Comparison of ENCODE assay signal across 1 cellular context in the genomic region with DNA sequence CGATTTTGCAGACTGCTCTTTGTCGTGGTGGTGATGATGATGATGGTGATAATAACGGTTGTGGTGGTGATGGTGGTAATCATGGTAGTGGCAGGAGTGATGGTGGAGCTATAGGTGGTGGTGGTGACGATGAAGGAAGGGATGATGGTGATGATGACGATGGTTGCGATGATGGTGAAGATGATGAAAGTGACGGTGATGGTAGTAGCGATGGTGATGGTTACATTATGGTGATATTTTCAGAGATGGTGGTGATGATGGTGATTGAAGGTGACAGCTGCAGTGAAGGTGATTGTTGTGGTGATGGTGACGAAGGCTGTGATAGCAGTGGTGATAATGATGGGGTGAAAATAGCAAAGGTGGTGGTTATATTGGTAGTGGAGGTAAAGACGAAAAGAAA.
A peak's percentile ranks its signal among the peaks of the same experiment; 100 is the strongest.
TF ChIP-seq lines count a peak whose summit lies in the region.

No MANE protein-coding gene starts in this region.

TF ChIP-seq in K562, 482 proteins besides CTCF, POLR2A, EP300 and RAD21 (continued from another document):
- TF ChIP-seq, protein P1, sequence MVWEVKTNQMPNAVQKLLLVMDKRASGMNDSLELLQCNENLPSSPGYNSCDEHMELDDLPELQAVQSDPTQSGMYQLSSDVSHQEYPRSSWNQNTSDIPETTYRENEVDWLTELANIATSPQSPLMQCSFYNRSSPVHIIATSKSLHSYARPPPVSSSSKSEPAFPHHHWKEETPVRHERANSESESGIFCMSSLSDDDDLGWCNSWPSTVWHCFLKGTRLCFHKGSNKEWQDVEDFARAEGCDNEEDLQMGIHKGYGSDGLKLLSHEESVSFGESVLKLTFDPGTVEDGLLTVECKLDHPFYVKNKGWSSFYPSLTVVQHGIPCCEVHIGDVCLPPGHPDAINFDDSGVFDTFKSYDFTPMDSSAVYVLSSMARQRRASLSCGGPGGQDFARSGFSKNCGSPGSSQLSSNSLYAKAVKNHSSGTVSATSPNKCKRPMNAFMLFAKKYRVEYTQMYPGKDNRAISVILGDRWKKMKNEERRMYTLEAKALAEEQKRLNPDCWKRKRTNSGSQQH (CRISPR knock-in tag; IDR thresholded peaks at IDR 0.05): 0 out of 2 replicates have a peak, but pooled peaks have one; percentile 43
- no peak for TF ChIP-seq TFAM (CRISPR knock-in tag; conservative IDR thresholded peaks at IDR 0.05)
